In the genomic region with DNA sequence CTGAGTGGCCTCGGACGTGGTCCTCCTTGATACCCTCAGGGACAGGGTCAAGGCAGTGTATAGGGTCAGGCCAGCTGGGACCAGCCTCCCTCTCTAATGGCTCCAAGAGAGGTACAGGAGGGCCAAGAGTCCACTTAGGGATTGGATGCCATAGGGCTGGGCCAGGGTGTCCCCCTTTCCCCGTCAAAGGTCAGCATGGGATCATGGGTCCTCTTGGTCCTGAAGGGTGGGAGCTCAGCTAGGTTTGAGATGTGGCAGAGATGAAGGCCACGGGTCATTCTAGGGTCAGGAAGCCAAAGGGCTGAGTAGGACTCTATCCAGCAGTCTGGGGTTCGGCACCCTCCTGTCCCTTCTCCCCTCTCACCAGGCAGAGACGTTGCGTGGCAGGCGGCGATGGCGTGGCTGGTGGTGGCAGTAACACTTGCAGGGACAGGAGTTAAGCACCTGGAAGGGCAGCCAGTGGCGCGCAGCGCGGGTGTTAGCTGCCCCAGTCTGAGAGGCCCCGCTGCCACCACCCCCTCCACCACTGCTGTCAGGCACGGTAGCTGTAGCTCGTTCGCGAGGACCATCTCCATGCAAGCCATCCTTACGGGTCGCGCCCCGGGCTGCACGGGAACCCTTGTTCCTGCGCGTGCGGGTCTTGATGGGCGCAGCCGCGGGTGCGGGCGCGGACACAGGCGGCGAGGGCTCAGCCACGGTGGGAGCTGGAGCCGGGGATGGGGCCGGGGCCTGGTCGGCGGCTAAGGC, we compare ENCODE assay signal across 1 cellular context.
TF ChIP-seq lines count a peak whose summit lies in the region.

No MANE protein-coding gene starts in this region.

TF ChIP-seq in IMR-90, 13 proteins besides CTCF, POLR2A, EP300 and RAD21:
- TF ChIP-seq MXI1 (IDR thresholded peaks at IDR 0.05; ENCODE audit: borderline replicate concordance, low read depth, low read length) (no peak), NFE2L2 (IDR thresholded peaks at IDR 0.05; ENCODE audit: low read depth, low read length) (no peak), BHLHE40 (IDR thresholded peaks at IDR 0.05; ENCODE audit: low read depth, low read length) (no peak)
- TF ChIP-seq, protein P1, sequence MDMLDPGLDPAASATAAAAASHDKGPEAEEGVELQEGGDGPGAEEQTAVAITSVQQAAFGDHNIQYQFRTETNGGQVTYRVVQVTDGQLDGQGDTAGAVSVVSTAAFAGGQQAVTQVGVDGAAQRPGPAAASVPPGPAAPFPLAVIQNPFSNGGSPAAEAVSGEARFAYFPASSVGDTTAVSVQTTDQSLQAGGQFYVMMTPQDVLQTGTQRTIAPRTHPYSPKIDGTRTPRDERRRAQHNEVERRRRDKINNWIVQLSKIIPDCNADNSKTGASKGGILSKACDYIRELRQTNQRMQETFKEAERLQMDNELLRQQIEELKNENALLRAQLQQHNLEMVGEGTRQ (IDR thresholded peaks at IDR 0.05; ENCODE audit: low read depth, low read length) = no peak
